Comparison of ENCODE assay signal across 8 cellular contexts in genomic region chr3:48301020-48301813, GRCh38. TPM values are rescaled to one million over a fixed set of nuclear protein-coding genes. Genes with fewer than 3 reads are reported as not detected.
DNase-seq lines count a peak whose midpoint lies in the region; ATAC-seq and TF ChIP-seq lines count a peak whose summit lies in the region.

TSS of gene NME6 (minus strand) at chr3:48301367.

- peak within 1 kb of the TSS; percentile 91 for H3K27ac Mint-ChIP-seq in activated naive CD8-positive, alpha-beta T cell

- H2AFZ ChIP-seq in osteoblast (ENCODE audit: low read length): peak within 1 kb of the TSS; percentile 96

- no peaks in the 10 kb centered on the region for H3K27me3 ChIP-seq in osteoblast (ENCODE audit: insufficient read depth, low read length)
- H3K27me3 ChIP-seq in testis: no peaks in the 10 kb centered on the region

- ATAC-seq in HG02610 (IDR thresholded peaks at IDR 0.05; ENCODE audit: unreplicated experiment): peak; percentile 72

- H3K27me3 Mint-ChIP-seq in activated naive CD8-positive, alpha-beta T cell: no peaks in the 10 kb centered on the region

- intact Hi-C loops in testis (cut with DNase I; ENCODE audit: low total_unique reads): no loop called here

- H3K36me3 Mint-ChIP-seq in activated naive CD8-positive, alpha-beta T cell: peaks cover 12% of the 10 kb centered on the region

- peaks cover 44% of the 10 kb centered on the region for H3K4me1 Mint-ChIP-seq in activated naive CD8-positive, alpha-beta T cell (ENCODE audit: low read depth)

- H3K4me3 ChIP-seq in osteoblast (ENCODE audit: insufficient read depth, low read length) (peak within 1 kb of the TSS; percentile 90), testis (peak within 1 kb of the TSS; percentile 80 to 91)

- peaks cover 33% of the 10 kb centered on the region for H3K79me2 ChIP-seq in osteoblast (ENCODE audit: insufficient read depth, low read length)

- no peaks in the 10 kb centered on the region for H3K9me3 ChIP-seq in osteoblast (ENCODE audit: low read depth, low read length)
- no peaks in the 10 kb centered on the region for H3K9me3 ChIP-seq in testis

- TF ChIP-seq POLR2A in testis (IDR thresholded peaks at IDR 0.05): no peak

- DNase-seq in GM03348 (ENCODE audit: low spot score): peak; percentile 94
- peak; percentile 72 for DNase-seq in NCI-H1105 treated with DMSO at 0.1 percent for 48 hours (lab: John Stamatoyannopoulos, UW)
- DNase-seq in SKM-1 treated with dmso at 0.1 percent for 144 hours (lab: John Stamatoyannopoulos, UW; ENCODE audit: unreplicated experiment): peak; percentile 87
- DNase-seq in glomerular visceral epithelial cell (ENCODE audit: extremely low spot score): peak; percentile 86
- peak; percentile 97 for DNase-seq in osteoblast (ENCODE audit: insufficient read length, low spot score, missing footprints)
- DNase-seq in testis: peak; percentile 95

- 0 to 1% methylated on average over 17 to 68 of the region's 70 CpGs for WGBS in testis, 2 donors

- TF ChIP-seq CTCF in osteoblast (IDR thresholded peaks at IDR 0.05; ENCODE audit: extremely low read depth, low read depth, low read length) (no peak), testis (IDR thresholded peaks at IDR 0.05) (peak in 1 of 3 experiments; percentile 6)

- H3K4me3 Mint-ChIP-seq in activated naive CD8-positive, alpha-beta T cell: peak within 1 kb of the TSS; percentile 92

- no peaks in the 10 kb centered on the region for H3K9me3 Mint-ChIP-seq in activated naive CD8-positive, alpha-beta T cell (ENCODE audit: low read depth)

- peaks cover 15% of the 10 kb centered on the region for H3K4me1 ChIP-seq in osteoblast (ENCODE audit: insufficient read depth, low read length)
- H3K4me1 ChIP-seq in testis: peaks cover 4% of the 10 kb centered on the region

- no peaks in the 10 kb centered on the region for H4K20me1 ChIP-seq in osteoblast (ENCODE audit: insufficient read depth, low read length)

- peak within 1 kb of the TSS; percentile 91 for H3K4me2 ChIP-seq in osteoblast (ENCODE audit: insufficient read depth, low read length)

- H3K36me3 ChIP-seq in osteoblast (ENCODE audit: insufficient read depth, low read length) (peaks cover 24% of the 10 kb centered on the region), testis (ENCODE audit: low read depth, missing control alignments) (no peaks in the 10 kb centered on the region)

- H3K27ac ChIP-seq in osteoblast (ENCODE audit: low read depth, low read length) (peak within 1 kb of the TSS; percentile 59), testis (peak within 1 kb of the TSS; percentile 79 to 93)

RNA-seq across cellular contexts. Expression of gene NME6, which starts in this region (rescaled TPM):
- total RNA-seq in osteoblast (19.5 and 23.3 TPM in 2 replicates), testis (10 to 100 TPM; 28.6 to 36.5 TPM)
- polyA plus RNA-seq in testis (ENCODE audit: insufficient read depth, low read depth, low replicate concordance): 19.2 TPM

Comparison
In these comparisons a context has a peak if more than half of its experiments do, and no peak if none do; other contexts are left out.
1. Peak in every context shown above with its lines: DNase-seq, ATAC-seq, H3K4me3 ChIP-seq and H3K27ac ChIP-seq.